16 cellular contexts compared by ENCODE assay signal in genomic region chr6:134663356-134663755, GRCh38.
DNase-seq lines count a peak whose midpoint lies in the region; ATAC-seq, FAIRE-seq and TF ChIP-seq lines count a peak whose summit lies in the region.
"Had no signal": no experiment of that assay in that cellular context is flagged by ENCODE, and none has a peak within 500 bp of the region (broad histone marks: within the 10 kb centered on the region; RNA-seq: fewer than 3 reads in every experiment).

No MANE protein-coding gene starts in this region.

- FAIRE-seq in K562 (lab: Jason Lieb, UNC) = no peak
- FAIRE-seq: A204.1, HTR-8/SVneo had no signal

- no peak overlapping the region for H3K14ac ChIP-seq in IMR-90 (replicated peaks; ENCODE audit: low read depth, low read length)
- H3K14ac ChIP-seq in trophoblast cell (ENCODE audit: low read length) = no peak overlapping the region

- TF ChIP-seq RAD21 in IMR-90 (IDR thresholded peaks at IDR 0.05; ENCODE audit: low read length) (no peak), K562 (CRISPR knock-in tag; conservative IDR thresholded peaks at IDR 0.05 in 1 of 2, IDR thresholded peaks at IDR 0.05 in 1 of 2) (no peak)

- no peak overlapping the region for H3K23ac ChIP-seq in IMR-90 (ENCODE audit: low read depth, low read length)
- no peak overlapping the region for H3K23ac ChIP-seq in trophoblast cell (ENCODE audit: low read length)

- peak overlapping the region; percentile 17; the same call in 1 of the 2 replicates for H3K4ac ChIP-seq in IMR-90 (ENCODE audit: low read depth, low read length)
- H3K4ac ChIP-seq in trophoblast cell (ENCODE audit: low read depth, low read length) = no peak overlapping the region

- peak overlapping the region; percentile 63; the same call in 1 of the 3 replicates for H2BK15ac ChIP-seq in IMR-90 (ENCODE audit: low read depth, low read length)

- H2BK120ac ChIP-seq in IMR-90 (ENCODE audit: low read depth, low read length) = peak overlapping the region; percentile 2
- H2BK120ac ChIP-seq in trophoblast cell (ENCODE audit: insufficient read depth, low read length, poor library complexity) = no peak overlapping the region

- H3K79me1 ChIP-seq in IMR-90 (ENCODE audit: low read depth in 1 of 2, low read length in 2 of 2) (no peaks in the 10 kb centered on the region), trophoblast cell (ENCODE audit: low read length) (no peaks in the 10 kb centered on the region)

- H4K91ac ChIP-seq in IMR-90 (ENCODE audit: insufficient read depth, low read depth, low read length) = peak overlapping the region; percentile 15; the same call in 1 of the 2 replicates
- H4K91ac ChIP-seq in trophoblast cell (ENCODE audit: low read depth, low read length) = no peak overlapping the region

- TF ChIP-seq CTCF in IMR-90 (conservative IDR thresholded peaks at IDR 0.05; ENCODE audit: low read depth, low read length) (no peak), K562 (IDR thresholded peaks at IDR 0.05 in 2 of 3, conservative IDR thresholded peaks at IDR 0.05 in 1 of 3; ENCODE audit: insufficient read depth in 2 of 3, low read depth in 1 of 3, low read length in 3 of 3) (no peak), transverse colon (IDR thresholded peaks at IDR 0.05) (no peak)

- H3K27ac ChIP-seq in IMR-90 (ENCODE audit: insufficient read depth, low read length) (no peak overlapping the region), K562 (ENCODE audit: extremely low read depth, low read depth, low read length) (no peak overlapping the region), trophoblast cell (ENCODE audit: low read depth, low read length) (no peak overlapping the region), transverse colon (no peak overlapping the region)
- H3K27ac ChIP-seq: BLaER1 had no signal

- H2AFZ ChIP-seq in IMR-90 (replicated peaks; ENCODE audit: low read length, poor library complexity) = no peak overlapping the region
- no peak overlapping the region for H2AFZ ChIP-seq in K562 (ENCODE audit: low read depth, low read length)
- no peak overlapping the region for H2AFZ ChIP-seq in trophoblast cell (ENCODE audit: insufficient read depth, low read length, poor library complexity)

- H3K4me3 ChIP-seq in IMR-90 (ENCODE audit: insufficient read depth, low read depth, low read length) = no peak overlapping the region
- H3K4me3 ChIP-seq in K562 = no peak overlapping the region
- no peak overlapping the region for H3K4me3 ChIP-seq in trophoblast cell (ENCODE audit: low read depth, low read length)
- H3K4me3 ChIP-seq in transverse colon = no peak overlapping the region
- H3K4me3 ChIP-seq: BLaER1 had no signal

- DNase-seq in IMR-90 (no peak), K562 (ENCODE audit: extremely low read depth in 1 of 4, low spot score in 3 of 4) (peak in 1 of 4 experiments; percentile 6), left kidney (ENCODE audit: low read depth, low spot score) (peak; percentile 10), trophoblast cell (peak; percentile 34 to 43), transverse colon (no peak)
- DNase-seq in effector CD8-positive, alpha-beta T cell (lab: John Stamatoyannopoulos, UW) = no peak
- DNase-seq: CD4-positive, alpha-beta memory T cell; DMS79 treated with DMSO at 0.1 percent for 48 hours; GF-D8; HCEC 1CT; HFFc6; KG1 had no signal

- H4K20me1 ChIP-seq in IMR-90 (ENCODE audit: insufficient read depth, low read length) (no peaks in the 10 kb centered on the region), K562 (replicated peaks; ENCODE audit: control insufficient read depth, insufficient read depth, low read length) (no peaks in the 10 kb centered on the region)
- H4K20me1 ChIP-seq: BLaER1 had no signal

- intact Hi-C loops in IMR-90 (cut with micrococcal nuclease) = loop anchor here (5.0 kb wide), 1 partner anchor 79 kb away; no protein-coding TSS in a partner anchor
- intact Hi-C loops in K562 (cut with micrococcal nuclease) = no loop called here
- intact Hi-C loops in transverse colon (cut with DNase I; ENCODE audit: low total_unique reads) = no loop called here

- H4K8ac ChIP-seq in IMR-90 (ENCODE audit: low read depth in 2 of 2, low read length in 2 of 2) = peak overlapping the region; percentile 5 to 13; a peak in 1 of 4 replicates
- no peak overlapping the region for H4K8ac ChIP-seq in trophoblast cell (ENCODE audit: low read depth, low read length)

- H2AK5ac ChIP-seq in IMR-90 (ENCODE audit: low read depth, low read length) = 0 out of 2 replicates have a peak overlapping the region, but pooled peaks have one; percentile 10
- H2AK5ac ChIP-seq in trophoblast cell (ENCODE audit: low read length) = no peak overlapping the region

- H3K27me3 ChIP-seq in IMR-90 (ENCODE audit: control insufficient read depth, insufficient read depth, low read length) = no peaks in the 10 kb centered on the region
- H3K27me3 ChIP-seq in K562 (ENCODE audit: control insufficient read depth in 2 of 2, insufficient read depth in 2 of 2, low read length in 2 of 2) = peaks cover 2 to 11% of the 10 kb centered on the region in 2 experiments; a peak in 4 of 5 replicates
- no peaks in the 10 kb centered on the region for H3K27me3 ChIP-seq in trophoblast cell (ENCODE audit: insufficient read depth, low read length)
- no peaks in the 10 kb centered on the region for H3K27me3 ChIP-seq in transverse colon
- H3K27me3 ChIP-seq: BLaER1 had no signal

- in situ Hi-C loops in IMR-90 (cut with MboI; ENCODE audit: low sequenced_read_pairs) (no loop called here), K562 (cut with MboI) (no loop called here), transverse colon (cut with MboI; ENCODE audit: low pct_ligation_motif_present in 1 of 4, low pct_unique_long_range_greater_than_20kb in 1 of 4, low sequenced_read_pairs in 3 of 4) (no loop called here)

- H4K12ac ChIP-seq in trophoblast cell (ENCODE audit: low read depth, low read length) = no peak overlapping the region

- H2BK5ac ChIP-seq in IMR-90 (ENCODE audit: low read depth, low read length, poor library complexity, severe bottlenecking) = no peak overlapping the region
- no peak overlapping the region for H2BK5ac ChIP-seq in trophoblast cell (ENCODE audit: low read depth, low read length, poor library complexity)

- no peak overlapping the region for H3K56ac ChIP-seq in IMR-90 (ENCODE audit: extremely low read depth, insufficient read depth, low read length)

- H3K36me3 ChIP-seq in IMR-90 (ENCODE audit: control insufficient read depth, insufficient read depth, low read length) (no peaks in the 10 kb centered on the region), K562 (ENCODE audit: control insufficient read depth, insufficient read depth, low read length) (no peaks in the 10 kb centered on the region), trophoblast cell (ENCODE audit: control insufficient read depth in 1 of 2, insufficient read depth in 2 of 2, low read length in 2 of 2) (no peaks in the 10 kb centered on the region), transverse colon (no peaks in the 10 kb centered on the region)
- H3K36me3 ChIP-seq: BLaER1 had no signal

- TF ChIP-seq EP300 in K562 (IDR thresholded peaks at IDR 0.05; ENCODE audit: low read length) = no peak
- no peak for TF ChIP-seq EP300 in transverse colon (IDR thresholded peaks at IDR 0.05; ENCODE audit: low read depth)

- H3K9me1 ChIP-seq in IMR-90 (ENCODE audit: insufficient read depth, low read length) (peaks cover 6% of the 10 kb centered on the region), K562 (ENCODE audit: control insufficient read depth, insufficient read depth, low read length) (no peaks in the 10 kb centered on the region)

- no peak overlapping the region for H2AK9ac ChIP-seq in IMR-90 (replicated peaks; ENCODE audit: low read depth, low read length, poor library complexity)

- no peak for TF ChIP-seq POLR2A in IMR-90 (IDR thresholded peaks at IDR 0.05; ENCODE audit: low read depth, low read length)
- no peak for TF ChIP-seq POLR2A in K562 (conservative IDR thresholded peaks at IDR 0.05)
- TF ChIP-seq POLR2A in transverse colon (IDR thresholded peaks at IDR 0.05) = no peak

- BruUV-seq in IMR-90 (replicated peaks; lab: Mats Ljungman, UMichigan) (no TSS peak), K562 (replicated peaks; lab: Mats Ljungman, UMichigan) (no TSS peak)

- dilution Hi-C loops in IMR-90 (cut with HindIII; ENCODE audit: low sequenced_read_pairs, unreplicated experiment) = no loop called here

- H2BK12ac ChIP-seq in trophoblast cell (ENCODE audit: low read length) = no peak overlapping the region

- 0 out of 2 replicates have a peak overlapping the region, but pooled peaks have one; percentile 38 for H4K5ac ChIP-seq in IMR-90 (ENCODE audit: low read depth, low read length)

- H3K9ac ChIP-seq in IMR-90 (ENCODE audit: low read depth, low read length) (no peak overlapping the region), K562 (ENCODE audit: insufficient read depth in 1 of 2, low read depth in 2 of 2, low read length in 2 of 2) (no peak overlapping the region), trophoblast cell (ENCODE audit: low read length) (no peak overlapping the region)
- H3K9ac ChIP-seq: BLaER1 had no signal

- H3K79me2 ChIP-seq in K562 (ENCODE audit: control insufficient read depth, insufficient read depth, low read length) (no peaks in the 10 kb centered on the region), trophoblast cell (ENCODE audit: control insufficient read depth, insufficient read depth, low read length, poor library complexity) (no peaks in the 10 kb centered on the region)

- peaks cover 15% of the 10 kb centered on the region for H3K4me1 ChIP-seq in IMR-90 (ENCODE audit: control insufficient read depth, insufficient read depth, low read length)
- H3K4me1 ChIP-seq in K562 (replicated peaks in 1 of 2; ENCODE audit: control insufficient read depth in 2 of 2, insufficient read depth in 2 of 2, low read length in 2 of 2) = no peaks in the 10 kb centered on the region
- H3K4me1 ChIP-seq in trophoblast cell (ENCODE audit: control insufficient read depth in 1 of 2, insufficient read depth in 2 of 2, low read length in 2 of 2) = no peaks in the 10 kb centered on the region
- H3K4me1 ChIP-seq in transverse colon = peaks cover 0 to 4% (median 0%) of the 10 kb centered on the region in 4 donors

- H2BK20ac ChIP-seq in IMR-90 (ENCODE audit: low read depth, low read length) = peak overlapping the region; percentile 27; the same call in 1 of the 2 replicates

- no peaks in the 10 kb centered on the region for H3K9me3 ChIP-seq in IMR-90 (ENCODE audit: control insufficient read depth, insufficient read depth, low read length)
- H3K9me3 ChIP-seq in K562 (replicated peaks; ENCODE audit: control insufficient read depth, insufficient read depth, low read depth, low read length) = no peaks in the 10 kb centered on the region
- no peaks in the 10 kb centered on the region for H3K9me3 ChIP-seq in trophoblast cell (ENCODE audit: insufficient read depth, low read depth, low read length)
- H3K9me3 ChIP-seq in transverse colon = no peaks in the 10 kb centered on the region
- H3K9me3 ChIP-seq: BLaER1 had no signal

- no peak for ATAC-seq in IMR-90 (ENCODE audit: low read depth)
- ATAC-seq in K562 = no peak
- no peak for ATAC-seq in GM19351 (IDR thresholded peaks at IDR 0.05; ENCODE audit: unreplicated experiment)

- H3K18ac ChIP-seq in IMR-90 (ENCODE audit: low read depth, low read length) = peak overlapping the region; percentile 7
- no peak overlapping the region for H3K18ac ChIP-seq in trophoblast cell (ENCODE audit: low read length)

- no CpG with 5 or more reads among the region's 4 CpGs for WGBS in IMR-90 (ENCODE audit: extremely low coverage in 2 of 2, insufficient read length in 1 of 2), 2 experiments
- 1% methylated on average over 4 of the region's 4 CpGs for WGBS in K562 (ENCODE audit: insufficient coverage, low coverage, missing lambda C conversion rate)
- no CpG with 5 or more reads among the region's 4 CpGs for WGBS in trophoblast cell (ENCODE audit: extremely low coverage, insufficient coverage, insufficient read length)
- 74 to 81% methylated on average over 4 of the region's 4 CpGs for WGBS in transverse colon (ENCODE audit: low coverage in 1 of 2), 2 donors

- POLR2A ChIA-PET in IMR-90 (lab: Charles Lee; ENCODE audit: unreplicated experiment) = no interaction called here
- POLR2A ChIA-PET in K562 (lab: Yijun Ruan, JAX) = interaction anchor here (1.0 kb wide), 1 partner anchor 27 kb away, joined by 5 read pairs; no protein-coding TSS in a partner anchor

- CTCF ChIA-PET in IMR-90 (lab: Yijun Ruan, JAX) = no interaction called here
- CTCF ChIA-PET in K562 (lab: Yijun Ruan, JAX; ENCODE audit: low intra/inter-chr PET ratio) = no interaction called here

- H3K4me2 ChIP-seq in IMR-90 (ENCODE audit: low read depth, low read length) (no peak overlapping the region), K562 (ENCODE audit: insufficient read depth, low read length) (no peak overlapping the region), trophoblast cell (ENCODE audit: low read length) (no peak overlapping the region)
- H3K4me2 ChIP-seq: BLaER1 had no signal

Comparison
In these comparisons a context has a peak if more than half of its experiments do, and no peak if none do; other contexts are left out.
1. DNase-seq: peak in left kidney (single experiment) and trophoblast cell (2 of 2); none in IMR-90 (single experiment), effector CD8-positive, alpha-beta T cell (single experiment) and transverse colon (single experiment).